20 cellular contexts compared by ENCODE assay signal in the genomic region with DNA sequence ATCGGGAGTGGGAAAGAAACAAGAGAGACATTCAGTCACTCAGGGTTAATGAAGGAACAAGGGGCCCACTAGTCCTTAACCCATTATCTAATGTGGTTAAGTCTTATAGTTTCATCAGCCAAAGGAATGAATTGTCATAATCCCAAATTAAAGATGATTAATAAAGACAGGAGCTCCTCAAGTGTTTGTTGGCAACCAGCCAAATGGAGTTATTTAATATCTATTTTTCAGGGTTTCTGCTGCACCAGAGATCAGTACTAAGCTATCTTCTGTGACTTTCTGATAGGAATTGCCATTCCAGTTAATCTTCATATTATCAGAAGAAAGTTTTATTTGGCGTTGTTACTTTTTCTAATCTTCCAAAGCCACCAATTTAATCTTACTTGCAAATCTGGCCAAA.
"Had no signal": no experiment of that assay in that cellular context is flagged by ENCODE, and none has a peak within 500 bp of the region (broad histone marks: within the 10 kb centered on the region; RNA-seq: fewer than 3 reads in every experiment).

No MANE protein-coding gene starts in this region.

- DNase-seq: activated CD4-positive, alpha-beta T cell treated with anti-CD3 and anti-CD28 coated beads for 36 hours; activated CD4-positive, alpha-beta T cell treated with anti-CD3 and anti-CD28 coated beads, Interleukin-2, amount 50 U/mL, for 4 hours; activated CD8-positive, alpha-beta memory T cell treated with anti-CD3 and anti-CD28 coated beads for 24 hours; activated CD8-positive, alpha-beta memory T cell treated with anti-CD3 and anti-CD28 coated beads, Interleukin-2, amount 50 U/mL, for 4 hours; activated T-cell treated with anti-CD3 and anti-CD28 coated beads, Interleukin-2, amount 50 U/mL, for 24 hours; aorta; dorsolateral prefrontal cortex; effector memory CD8-positive, alpha-beta T cell; esophagus squamous epithelium; gastrocnemius medialis; hippocampal formation; left ventricle myocardium inferior; midbrain; right cardiac atrium; stimulated activated CD4-positive, alpha-beta T cell treated with anti-CD3 and anti-CD28 coated beads, Interleukin-1b, Interleukin-23, amount 100 ng/mL, for 48 hours; stimulated activated naive CD8-positive, alpha-beta T cell treated with anti-CD3 and anti-CD28 coated beads, Interleukin-15, amount 100 ng/mL, for 72 hours had no signal

- ATAC-seq: activated CD4-positive, alpha-beta T cell treated with anti-CD3 and anti-CD28 coated beads for 36 hours; activated naive CD4-positive, alpha-beta T cell treated with anti-CD3 and anti-CD28 coated beads, Interleukin-2, amount 50 U/mL, for 72 hours; activated T-helper 17 cell treated with anti-CD3 and anti-CD28 coated beads, Interleukin-2, amount 50 U/mL, for 72 hours; effector memory CD8-positive, alpha-beta T cell; natural killer cell treated with Interleukin-12 subunit alpha and Interleukin-12 subunit beta and Interleukin-15 and Interleukin-18, amount 100 ng/mL, for 72 hours; right cardiac atrium; stimulated activated naive CD8-positive, alpha-beta T cell treated with anti-CD3 and anti-CD28 coated beads, Interleukin-15, amount 100 ng/mL, for 72 hours; WTC11 had no signal
